25 cellular contexts compared by ENCODE assay signal in the genomic region with DNA sequence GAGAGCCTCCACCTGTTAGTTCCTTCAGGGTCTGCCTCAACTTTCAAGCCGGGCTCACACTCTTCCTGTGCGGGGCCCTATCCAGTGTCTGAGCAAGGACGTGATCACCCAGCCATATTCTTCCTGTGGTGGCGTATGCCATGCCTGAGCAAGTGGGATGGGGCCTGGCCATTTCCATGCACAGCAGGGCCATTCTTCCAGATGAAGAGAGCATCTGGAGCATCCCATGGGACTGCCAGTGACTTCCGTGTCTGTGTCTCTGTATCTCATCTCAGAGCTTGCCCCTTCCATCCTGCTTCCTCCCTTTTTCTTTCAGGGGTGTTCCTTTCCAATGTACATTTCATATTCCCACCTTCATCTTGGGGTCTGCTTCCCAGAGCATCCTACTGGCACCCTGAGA. TPM values are rescaled to one million over a fixed set of nuclear protein-coding genes. Genes with fewer than 3 reads are reported as not detected.
A peak's percentile ranks its signal among the peaks of the same experiment; 100 is the strongest.
DNase-seq lines count a peak whose midpoint lies in the region; ATAC-seq, FAIRE-seq and TF ChIP-seq lines count a peak whose summit lies in the region.
"Had no signal": no experiment of that assay in that cellular context is flagged by ENCODE, and none has a peak within 500 bp of the region (broad histone marks: within the 10 kb centered on the region; RNA-seq: fewer than 3 reads in every experiment).

No MANE protein-coding gene starts in this region.

- no peaks in the 10 kb centered on the region for H3K9me3 ChIP-seq in BLaER1 treated with 17β-estradiol and CSF1 and Interleukin-3, amounts not matched to agents 10 nM and 100 nM (replicated peaks in 1 of 11)
- no peaks in the 10 kb centered on the region for H3K9me3 ChIP-seq in trophoblast cell (ENCODE audit: insufficient read depth, low read depth, low read length)
- H3K9me3 ChIP-seq: MG63, SJSA1 had no signal

- H3K27ac ChIP-seq in BLaER1 treated with 17β-estradiol and CSF1 and Interleukin-3, amounts not matched to agents 10 nM and 100 nM, result no peak overlapping the region
- H3K27ac ChIP-seq in trophoblast cell (ENCODE audit: low read depth, low read length), result no peak overlapping the region

- H3K4me1 Mint-ChIP-seq in mesothelial cell of epicardium, result peaks cover 10% of the 10 kb centered on the region
- H3K4me1 Mint-ChIP-seq: B cell had no signal

- no peaks in the 10 kb centered on the region for H3K36me3 ChIP-seq in BLaER1 treated with 17β-estradiol and CSF1 and Interleukin-3, amounts not matched to agents 10 nM and 100 nM
- no peaks in the 10 kb centered on the region for H3K36me3 ChIP-seq in trophoblast cell (ENCODE audit: control insufficient read depth in 1 of 2, insufficient read depth in 2 of 2, low read length in 2 of 2)
- H3K36me3 ChIP-seq: MG63, SJSA1 had no signal

- H3K9ac ChIP-seq in BLaER1 treated with 17β-estradiol and CSF1 and Interleukin-3, amounts not matched to agents 10 nM and 100 nM, result no peak overlapping the region
- H3K9ac ChIP-seq in trophoblast cell (ENCODE audit: low read length), result no peak overlapping the region

- no peak overlapping the region for H2AFZ ChIP-seq in trophoblast cell (ENCODE audit: insufficient read depth, low read length, poor library complexity)

- H2BK120ac ChIP-seq in trophoblast cell (ENCODE audit: insufficient read depth, low read length, poor library complexity), result no peak overlapping the region

- peak overlapping the region; percentile 16 for H4K91ac ChIP-seq in trophoblast cell (ENCODE audit: low read depth, low read length)

- no peaks in the 10 kb centered on the region for H3K9me3 Mint-ChIP-seq in mesothelial cell of epicardium
- H3K9me3 Mint-ChIP-seq: CD4-positive, CD25-positive, alpha-beta regulatory T cell; H9 had no signal

- H3K4me3 ChIP-seq in BLaER1 treated with 17β-estradiol and CSF1 and Interleukin-3, amounts not matched to agents 10 nM and 100 nM, result no peak overlapping the region
- no peak overlapping the region for H3K4me3 ChIP-seq in trophoblast cell (ENCODE audit: low read depth, low read length)
- H3K4me3 ChIP-seq: GM23248, MG63, SJSA1 had no signal

- no CpG with 5 or more reads among the region's 5 CpGs for WGBS in trophoblast cell (ENCODE audit: extremely low coverage, insufficient coverage, insufficient read length)

- FAIRE-seq in D721Med (lab: Jason Lieb, UNC), result no peak
- FAIRE-seq: GM18507, HTR-8/SVneo had no signal

- H2BK12ac ChIP-seq in trophoblast cell (ENCODE audit: low read length), result peak overlapping the region; percentile 65

- no peak overlapping the region for H2AK5ac ChIP-seq in trophoblast cell (ENCODE audit: low read length)

- H3K79me2 ChIP-seq in trophoblast cell (ENCODE audit: control insufficient read depth, insufficient read depth, low read length, poor library complexity), result no peaks in the 10 kb centered on the region

- TF ChIP-seq CTCF in mesothelial cell of epicardium (IDR thresholded peaks at IDR 0.05; ENCODE audit: unreplicated experiment), result no peak
- no peak for TF ChIP-seq CTCF in D721Med (IDR thresholded peaks at IDR 0.05; ENCODE audit: insufficient read depth, missing control alignments)

- no peaks in the 10 kb centered on the region for H4K20me1 ChIP-seq in BLaER1 treated with 17β-estradiol and CSF1 and Interleukin-3, amounts not matched to agents 10 nM and 100 nM

- H3K27me3 ChIP-seq in BLaER1 treated with 17β-estradiol and CSF1 and Interleukin-3, amounts not matched to agents 10 nM and 100 nM, result no peaks in the 10 kb centered on the region
- no peaks in the 10 kb centered on the region for H3K27me3 ChIP-seq in trophoblast cell (ENCODE audit: insufficient read depth, low read length)
- H3K27me3 ChIP-seq: MG63, SJSA1 had no signal

- H4K8ac ChIP-seq in trophoblast cell (ENCODE audit: low read depth, low read length), result no peak overlapping the region

- H3K4me1 ChIP-seq in BLaER1 treated with 17β-estradiol and CSF1 and Interleukin-3, amounts not matched to agents 10 nM and 100 nM, result peaks cover 8 to 32% (median 23%) of the 10 kb centered on the region in 10 experiments
- H3K4me1 ChIP-seq in trophoblast cell (ENCODE audit: control insufficient read depth in 1 of 2, insufficient read depth in 2 of 2, low read length in 2 of 2), result no peaks in the 10 kb centered on the region

- H3K79me1 ChIP-seq in trophoblast cell (ENCODE audit: low read length), result peaks cover 3% of the 10 kb centered on the region

- ATAC-seq in GM19395 (IDR thresholded peaks at IDR 0.05; ENCODE audit: unreplicated experiment), result no peak

- no peak overlapping the region for H4K12ac ChIP-seq in trophoblast cell (ENCODE audit: low read depth, low read length)

- no peak overlapping the region for H3K4ac ChIP-seq in trophoblast cell (ENCODE audit: low read depth, low read length)

- H3K23ac ChIP-seq in trophoblast cell (ENCODE audit: low read length), result no peak overlapping the region

- H3K4me2 ChIP-seq in BLaER1 treated with 17β-estradiol and CSF1 and Interleukin-3, amounts not matched to agents 10 nM and 100 nM, result peak overlapping the region; percentile 15 to 71 (median 46); a peak in 21 of 22 replicates
- no peak overlapping the region for H3K4me2 ChIP-seq in trophoblast cell (ENCODE audit: low read length)

- no peaks in the 10 kb centered on the region for H3K36me3 Mint-ChIP-seq in mesothelial cell of epicardium
- H3K36me3 Mint-ChIP-seq: CD4-positive, CD25-positive, alpha-beta regulatory T cell had no signal

- no peak overlapping the region for H3K14ac ChIP-seq in trophoblast cell (ENCODE audit: low read length)

- DNase-seq in NCI-H69 (lab: John Stamatoyannopoulos, UW) (peak; percentile 31), mesothelial cell of epicardium (ENCODE audit: low spot score in 2 of 2, unreplicated experiment in 2 of 2) (no peak), trophoblast cell (no peak), D721Med (ENCODE audit: insufficient read length, low spot score) (no peak), D341Med (ENCODE audit: low spot score) (no peak)
- DNase-seq: CD4-positive, CD25-positive, alpha-beta regulatory T cell; DMS53; GM23248; H9; KBM-7; MG63; NCI-H1105 treated with DMSO at 0.1 percent for 48 hours; NCI-H146; NCI-H1930; NCI-H2107; NCI-H446 treated with DMSO at 0.1 percent for 48 hours; NCI-H526; Right ventricle myocardium superior; RPMI8226 had no signal

- H3K27me3 Mint-ChIP-seq in mesothelial cell of epicardium (ENCODE audit: low read depth), result no peaks in the 10 kb centered on the region
- H3K27me3 Mint-ChIP-seq: CD4-positive, CD25-positive, alpha-beta regulatory T cell had no signal

- no peak overlapping the region for H3K18ac ChIP-seq in trophoblast cell (ENCODE audit: low read length)

- H3K4me3 Mint-ChIP-seq in mesothelial cell of epicardium, result no peak overlapping the region
- H3K4me3 Mint-ChIP-seq: B cell; CD4-positive, CD25-positive, alpha-beta regulatory T cell; H9 had no signal

- H2BK5ac ChIP-seq in trophoblast cell (ENCODE audit: low read depth, low read length, poor library complexity), result no peak overlapping the region

- peak overlapping the region; percentile 76 for H3K27ac Mint-ChIP-seq in mesothelial cell of epicardium
- H3K27ac Mint-ChIP-seq: B cell; CD4-positive, CD25-positive, alpha-beta regulatory T cell; H9 had no signal

RNA-seq across cellular contexts. Expression of a gene that starts 20.2 kb away (rescaled TPM):
- 2.0 to 2.3 TPM (median 2.0 TPM) in 3 replicates for total RNA-seq in mesothelial cell of epicardium
- polyA plus RNA-seq in trophoblast cell (2013), result 1.4 and 1.7 TPM in 2 replicates
- total RNA-seq: CD4-positive, CD25-positive, alpha-beta regulatory T cell; Right ventricle myocardium superior had no signal
- polyA plus RNA-seq: CD4-positive, CD25-positive, alpha-beta regulatory T cell had no signal
